In genomic region chr5:88269222-88269771, GRCh38 we compare ENCODE assay signal across 8 cellular contexts. TPM values are rescaled to one million over a fixed set of nuclear protein-coding genes. Genes with fewer than 3 reads are reported as not detected.
DNase-seq lines count a peak whose midpoint lies in the region; ATAC-seq and TF ChIP-seq lines count a peak whose summit lies in the region.

No MANE protein-coding gene starts in this region.

- H3K4me1 ChIP-seq in left ventricle myocardium inferior (peaks cover 56% of the 10 kb centered on the region), rectal smooth muscle tissue (ENCODE audit: control insufficient read depth, insufficient read depth, low read length) (peaks cover 7% of the 10 kb centered on the region)

- intact Hi-C loops in left ventricle myocardium inferior (cut with micrococcal nuclease) = no loop called here

- no peaks in the 10 kb centered on the region for H3K27me3 ChIP-seq in left ventricle myocardium inferior (ENCODE audit: low read depth)
- no peaks in the 10 kb centered on the region for H3K27me3 ChIP-seq in rectal smooth muscle tissue (ENCODE audit: control insufficient read depth, insufficient read depth, low read length)

- H3K27ac ChIP-seq in left ventricle myocardium inferior (replicated peaks) (peak overlapping the region; percentile 71), rectal smooth muscle tissue (ENCODE audit: low read depth, low read length) (peak overlapping the region; percentile 59)

- no peaks in the 10 kb centered on the region for H3K9me3 ChIP-seq in left ventricle myocardium inferior (replicated peaks)

- ATAC-seq in HG02642 (IDR thresholded peaks at IDR 0.05; ENCODE audit: poor library complexity, unreplicated experiment) = peak; percentile 12

- H3K9ac ChIP-seq in rectal smooth muscle tissue (ENCODE audit: low read length) = peak overlapping the region; percentile 72

- no peak for TF ChIP-seq CTCF in left ventricle myocardium inferior (IDR thresholded peaks at IDR 0.05; ENCODE audit: borderline replicate concordance)

- H3K36me3 ChIP-seq in left ventricle myocardium inferior (peaks cover 33% of the 10 kb centered on the region), rectal smooth muscle tissue (ENCODE audit: control insufficient read depth, insufficient read depth, low read length) (peaks cover 3% of the 10 kb centered on the region)

- H3K4me3 ChIP-seq in left ventricle myocardium inferior (peak overlapping the region; percentile 75), rectal smooth muscle tissue (ENCODE audit: low read length) (peak overlapping the region; percentile 100)

- DNase-seq in stimulated activated CD4-positive, alpha-beta T cell treated with anti-CD3 and anti-CD28 coated beads, Interleukin-2, amount 100 ng/mL, for 24 hours = peak; percentile 6 to 24
- no peak for DNase-seq in stimulated activated CD4-positive, alpha-beta T cell treated with anti-CD3 and anti-CD28 coated beads, Interleukin-2, amount 100 ng/mL, for 48 hours
- peak; percentile 18 for DNase-seq in NCI-H2029 (lab: John Stamatoyannopoulos, UW)
- DNase-seq in activated naive CD4-positive, alpha-beta T cell treated with anti-CD3 and anti-CD28 coated beads, Interleukin-2, amount 50 U/mL, for 16 hours = peak; percentile 11
- DNase-seq in left ventricle myocardium inferior = no peak
- DNase-seq in NCI-H1930 (lab: John Stamatoyannopoulos, UW) = no peak

RNA-seq across cellular contexts. Expression of gene TMEM161B, which starts 0.7 kb away (rescaled TPM):
- 8.0 TPM for total RNA-seq in left ventricle myocardium inferior

Comparison
In these comparisons a context has a peak if more than half of its experiments do, and no peak if none do; other contexts are left out.
1. DNase-seq: peak in stimulated activated CD4-positive, alpha-beta T cell treated with anti-CD3 and anti-CD28 coated beads, Interleukin-2, amount 100 ng/mL, for 24 hours (2 of 2), NCI-H2029 (single experiment) and activated naive CD4-positive, alpha-beta T cell treated with anti-CD3 and anti-CD28 coated beads, Interleukin-2, amount 50 U/mL, for 16 hours (single experiment); none in stimulated activated CD4-positive, alpha-beta T cell treated with anti-CD3 and anti-CD28 coated beads, Interleukin-2, amount 100 ng/mL, for 48 hours (0 of 2), left ventricle myocardium inferior (single experiment) and NCI-H1930 (0 of 2).